In the genomic region with DNA sequence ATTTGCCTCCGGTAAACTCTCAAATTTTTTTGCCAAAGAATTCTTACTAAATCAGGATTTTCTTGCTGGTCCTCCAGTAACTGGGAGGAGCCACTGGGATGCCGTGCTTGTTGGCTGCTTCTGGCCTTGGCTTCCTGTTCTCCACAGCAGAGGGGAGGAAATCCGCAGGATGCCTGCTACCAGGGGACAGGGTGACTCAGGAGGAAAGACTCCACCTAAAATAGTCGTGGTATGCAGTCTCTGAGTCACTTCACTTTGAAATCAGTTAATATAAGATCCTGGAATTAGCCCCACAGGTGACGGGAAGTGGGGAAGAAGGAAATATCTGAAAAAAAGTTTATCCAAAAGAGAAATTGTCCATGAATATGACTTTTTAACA, we compare ENCODE assay signal across 9 cellular contexts. TPM values are rescaled to one million over a fixed set of nuclear protein-coding genes. Genes with fewer than 3 reads are reported as not detected.
DNase-seq lines count a peak whose midpoint lies in the region; ATAC-seq, FAIRE-seq and TF ChIP-seq lines count a peak whose summit lies in the region.
"Had no signal": no experiment of that assay in that cellular context is flagged by ENCODE, and none has a peak within 500 bp of the region (broad histone marks: within the 10 kb centered on the region; RNA-seq: fewer than 3 reads in every experiment).

No MANE protein-coding gene starts in this region.

- H3K27me3 ChIP-seq in H1 (replicated peaks in 1 of 4; ENCODE audit: control insufficient read depth in 3 of 4, extremely low read depth in 1 of 4, insufficient read depth in 3 of 4, low read length in 3 of 4) (no peaks in the 10 kb centered on the region), mesendoderm (ENCODE audit: insufficient read depth, low read length, poor library complexity) (no peaks in the 10 kb centered on the region), neural progenitor cell (no peaks in the 10 kb centered on the region)
- H3K27me3 ChIP-seq: neutrophil had no signal

- H3K18ac ChIP-seq in H1 (ENCODE audit: extremely low read depth, low read length) (no peak overlapping the region), mesendoderm (ENCODE audit: low read length) (peak overlapping the region; percentile 39)

- no peaks in the 10 kb centered on the region for H4K20me1 ChIP-seq in H1 (replicated peaks in 1 of 2; ENCODE audit: control insufficient read depth in 1 of 2, insufficient read depth in 2 of 2, low read length in 2 of 2)
- no peaks in the 10 kb centered on the region for H4K20me1 ChIP-seq in neural progenitor cell (ENCODE audit: low read depth)

- H4K5ac ChIP-seq in H1 (ENCODE audit: insufficient read length, low read depth, low read length) (no peak overlapping the region), mesendoderm (ENCODE audit: low read length) (no peak overlapping the region)

- H3K4me3 ChIP-seq in H1 (ENCODE audit: extremely low read depth in 1 of 4, insufficient read depth in 2 of 4, low read depth in 3 of 4, low read length in 4 of 4) (no peak overlapping the region), mesendoderm (ENCODE audit: low read length) (no peak overlapping the region), neural progenitor cell (no peak overlapping the region)

- H3K4ac ChIP-seq in H1 (replicated peaks; ENCODE audit: insufficient read length, low read depth, low read length) (no peak overlapping the region), mesendoderm (ENCODE audit: low read depth, low read length) (no peak overlapping the region)

- H2BK20ac ChIP-seq in H1 (ENCODE audit: low read length), result no peak overlapping the region

- H2AFZ ChIP-seq in H1 (ENCODE audit: low read length) (no peak overlapping the region), neural progenitor cell (replicated peaks) (no peak overlapping the region)

- H3K27ac ChIP-seq in H1 (ENCODE audit: low read depth, low read length), result no peak overlapping the region
- H3K27ac ChIP-seq in mesendoderm (ENCODE audit: low read depth, low read length), result no peak overlapping the region
- no peak overlapping the region for H3K27ac ChIP-seq in neural progenitor cell
- H3K27ac ChIP-seq: neutrophil had no signal

- H4K91ac ChIP-seq in H1 (replicated peaks; ENCODE audit: insufficient read length, low read length), result no peak overlapping the region

- peak; percentile 13 for FAIRE-seq in H1 (lab: Jason Lieb, UNC)

- H3K9me3 ChIP-seq in H1 (ENCODE audit: insufficient read depth in 2 of 2, low read depth in 1 of 2, low read length in 1 of 2) (no peaks in the 10 kb centered on the region), neural progenitor cell (ENCODE audit: low read depth) (no peaks in the 10 kb centered on the region)
- H3K9me3 ChIP-seq: neutrophil had no signal

- H3K4me3 Mint-ChIP-seq in neural progenitor cell, result no peak overlapping the region

- no peaks in the 10 kb centered on the region for H3K79me2 ChIP-seq in H1 (ENCODE audit: control insufficient read depth in 1 of 2, insufficient read depth in 2 of 2, low read length in 2 of 2)
- H3K79me2 ChIP-seq in mesendoderm (ENCODE audit: control insufficient read depth, insufficient read depth, low read length), result no peaks in the 10 kb centered on the region
- H3K79me2 ChIP-seq in neural progenitor cell (ENCODE audit: low read depth), result no peaks in the 10 kb centered on the region

- H2BK5ac ChIP-seq in H1 (ENCODE audit: low read depth, low read length), result no peak overlapping the region
- no peak overlapping the region for H2BK5ac ChIP-seq in mesendoderm (ENCODE audit: low read length)

- H2BK12ac ChIP-seq in H1 (ENCODE audit: low read depth, low read length), result no peak overlapping the region

- no peak for TF ChIP-seq CTCF in H1 (IDR thresholded peaks at IDR 0.05; ENCODE audit: control extremely low read depth in 1 of 3, insufficient read depth in 1 of 3, low read depth in 1 of 3, low read length in 3 of 3)
- no peak for TF ChIP-seq CTCF in neural progenitor cell (IDR thresholded peaks at IDR 0.05)

- no peaks in the 10 kb centered on the region for H3K36me3 Mint-ChIP-seq in neural progenitor cell

- no peaks in the 10 kb centered on the region for H3K36me3 ChIP-seq in H1 (ENCODE audit: control insufficient read depth in 2 of 4, insufficient read depth in 4 of 4, low read length in 3 of 4)
- no peaks in the 10 kb centered on the region for H3K36me3 ChIP-seq in mesendoderm (ENCODE audit: control insufficient read depth, insufficient read depth, low read length)
- no peaks in the 10 kb centered on the region for H3K36me3 ChIP-seq in neural progenitor cell
- H3K36me3 ChIP-seq: neutrophil had no signal

- no peak overlapping the region for H3K14ac ChIP-seq in H1 (ENCODE audit: insufficient read length)

- no peak for TF ChIP-seq RAD21 in H1 (IDR thresholded peaks at IDR 0.05 in 1 of 2, conservative IDR thresholded peaks at IDR 0.05 in 1 of 2; ENCODE audit: low read depth in 2 of 2, low read length in 2 of 2)

- H3K4me2 ChIP-seq in H1 (ENCODE audit: insufficient read depth in 1 of 2, low read depth in 2 of 2, low read length in 2 of 2) (no peak overlapping the region), mesendoderm (ENCODE audit: low read length) (no peak overlapping the region), neural progenitor cell (no peak overlapping the region)

- H3K23ac ChIP-seq in H1 (ENCODE audit: insufficient read length) (no peak overlapping the region), mesendoderm (ENCODE audit: low read length) (no peak overlapping the region)

- no peak for TF ChIP-seq POLR2A in H1 (IDR thresholded peaks at IDR 0.05; ENCODE audit: control extremely low read depth in 1 of 2, low read depth in 2 of 2, low read length in 2 of 2)

- no peak overlapping the region for H2BK15ac ChIP-seq in H1 (ENCODE audit: low read length)
- no peak overlapping the region for H2BK15ac ChIP-seq in mesendoderm (replicated peaks; ENCODE audit: low read depth)

- POLR2A ChIA-PET in H1 (lab: Charles Lee; ENCODE audit: partially characterized antibody), result no interaction called here

- TF ChIP-seq EP300 in H1 (IDR thresholded peaks at IDR 0.05; ENCODE audit: borderline replicate concordance in 1 of 2, low read depth in 2 of 2, low read length in 2 of 2), result no peak

- H2AK5ac ChIP-seq in H1 (ENCODE audit: low read depth, low read length) (no peak overlapping the region), mesendoderm (ENCODE audit: low read length) (no peak overlapping the region)

- no peaks in the 10 kb centered on the region for H3K79me1 ChIP-seq in H1 (ENCODE audit: low read depth, low read length)
- H3K79me1 ChIP-seq in mesendoderm (ENCODE audit: low read length), result no peaks in the 10 kb centered on the region

- peak; percentile 98 for DNase-seq in Daoy (ENCODE audit: low read depth)
- peak; percentile 3 for DNase-seq in NCI-H446 treated with DMSO at 0.1 percent for 48 hours (lab: John Stamatoyannopoulos, UW)
- DNase-seq in H1 (ENCODE audit: low read depth in 1 of 2, low spot score in 2 of 2), result peak in 1 of 2 experiments; percentile 58
- peak; percentile 98 for DNase-seq in mesendoderm
- DNase-seq in neural progenitor cell (ENCODE audit: low spot score), result no peak

- no peak overlapping the region for H3K27ac Mint-ChIP-seq in neural progenitor cell

- no peaks in the 10 kb centered on the region for H3F3A ChIP-seq in neural progenitor cell (ENCODE audit: low read depth)

- CTCF ChIA-PET in H1 (lab: Charles Lee; ENCODE audit: partially characterized antibody), result interaction anchor here (2.6 kb wide), 1 partner anchor 386 kb away, joined by 13 read pairs; no protein-coding TSS in a partner anchor

- H4K8ac ChIP-seq in H1 (ENCODE audit: extremely low read depth, insufficient read depth, low read length), result no peak overlapping the region
- H4K8ac ChIP-seq in mesendoderm (ENCODE audit: low read depth, low read length), result no peak overlapping the region

- WGBS in H1 (ENCODE audit: extremely low coverage in 1 of 2, insufficient coverage in 1 of 2, insufficient read length in 1 of 2, insufficient replicate concordance in 2 of 2, low coverage in 1 of 2, low lambda C conversion rate in 2 of 2, missing lambda C conversion rate in 1 of 2), 2 experiments, result 60% methylated on average over 5 of the region's 5 CpGs; no CpG with 5 or more reads in 1 of the 2 experiments
- WGBS in mesendoderm (ENCODE audit: extremely low coverage, insufficient coverage, low lambda C conversion rate), result no CpG with 5 or more reads among the region's 5 CpGs

- ATAC-seq in HG02852 (IDR thresholded peaks at IDR 0.05; ENCODE audit: unreplicated experiment) (no peak), GM19351 (IDR thresholded peaks at IDR 0.05; ENCODE audit: unreplicated experiment) (no peak), GM21515 (IDR thresholded peaks at IDR 0.05; ENCODE audit: unreplicated experiment) (no peak)

- no peaks in the 10 kb centered on the region for H3K9me3 Mint-ChIP-seq in neural progenitor cell

- peaks cover 7% of the 10 kb centered on the region for H3K4me1 Mint-ChIP-seq in neural progenitor cell

- peaks cover 0 to 3% (median 2%) of the 10 kb centered on the region in 4 experiments; a peak in 4 of 7 replicates for H3K4me1 ChIP-seq in H1 (replicated peaks in 1 of 4; ENCODE audit: control insufficient read depth in 3 of 4, insufficient read depth in 4 of 4, low read length in 3 of 4)
- H3K4me1 ChIP-seq in mesendoderm (ENCODE audit: control insufficient read depth, low read depth, low read length), result peaks cover 8% of the 10 kb centered on the region
- H3K4me1 ChIP-seq in neural progenitor cell, result peaks cover 4% of the 10 kb centered on the region

- H3K27me3 Mint-ChIP-seq in neural progenitor cell (ENCODE audit: insufficient read depth, low read depth), result no peaks in the 10 kb centered on the region

- no peak overlapping the region for H3K9ac ChIP-seq in H1 (replicated peaks in 1 of 4; ENCODE audit: extremely low read depth in 1 of 4, low read depth in 3 of 4, low read length in 3 of 4)
- H3K9ac ChIP-seq in mesendoderm (ENCODE audit: low read length), result no peak overlapping the region
- H3K9ac ChIP-seq in neural progenitor cell, result no peak overlapping the region

- no peaks in the 10 kb centered on the region for H3K23me2 ChIP-seq in H1 (ENCODE audit: low read depth, low read length)

- H3K56ac ChIP-seq in H1 (replicated peaks; ENCODE audit: insufficient read length, low read depth, low read length) (no peak overlapping the region), mesendoderm (ENCODE audit: low read length) (no peak overlapping the region)

- H2BK120ac ChIP-seq in H1 (replicated peaks; ENCODE audit: low read depth, low read length) (no peak overlapping the region), mesendoderm (ENCODE audit: low read depth, low read length) (no peak overlapping the region)

RNA-seq across cellular contexts. Expression of a gene that starts 6.5 kb away (rescaled TPM):
- 0.23 TPM in 1 of 2 replicates, not detected in the other for total RNA-seq in Daoy (2014; rRNA removed; shearing (Covaris generic))
- 2.9 and 3.3 TPM in 2 replicates for total RNA-seq in H1 (2021; fragmentation: NEBNext Ultra II Directional; extraction: Animal tissue kit (Norgen Biotek cat#: 25700))
- polyA plus RNA-seq in H1 (2011; rRNA removed), result 4.5 and 13.6 TPM in 2 replicates
- polyA plus RNA-seq in H1 (2011; cell fraction: cytosol; rRNA removed), result 5.3 TPM
- polyA plus RNA-seq in H1 (2011; cell fraction: nucleus; rRNA removed), result 2.4 TPM
- 7.0 to 14.7 TPM (median 8.8 TPM) in 4 replicates for polyA plus RNA-seq in H1 (2012, experiment 1 of 2)
- 2.8 TPM for polyA plus RNA-seq in H1 (2012, experiment 2 of 2)
- 13.5 TPM for polyA plus RNA-seq in H1 (2013, experiment 1 of 2)
- polyA plus RNA-seq in H1 (2013, experiment 2 of 2), result 15.9 TPM
- 5.3 and 17.2 TPM in 2 replicates for polyA minus RNA-seq in H1 (2011; rRNA and poly(A)+ RNA removed)
- not detected for polyA minus RNA-seq in H1 (2011; cell fraction: cytosol; rRNA and poly(A)+ RNA removed)
- 5.9 TPM for polyA minus RNA-seq in H1 (2011; cell fraction: nucleus; rRNA and poly(A)+ RNA removed)
- 1.3 TPM for polyA plus RNA-seq in mesendoderm (2013, experiment 1 of 2)
- polyA plus RNA-seq in mesendoderm (2013, experiment 2 of 2), result 1.3 TPM
- total RNA-seq in neural progenitor cell (ENCODE audit: low replicate concordance), result not detected in 2 replicates

RNA-seq across cellular contexts. Expression of a gene that starts 37.5 kb away (rescaled TPM):
- total RNA-seq in Daoy (2014; rRNA removed; shearing (Covaris generic)), result 206 and 209 TPM in 2 replicates
- 0.26 and 1.5 TPM in 2 replicates for total RNA-seq in H1 (2021; fragmentation: NEBNext Ultra II Directional; extraction: Animal tissue kit (Norgen Biotek cat#: 25700))
- polyA plus RNA-seq in H1 (2011; rRNA removed), result 0.85 and 1.3 TPM in 2 replicates
- polyA plus RNA-seq in H1 (2011; cell fraction: cytosol; rRNA removed), result 1.0 TPM
- polyA plus RNA-seq in H1 (2011; cell fraction: nucleus; rRNA removed), result 0.73 TPM
- polyA plus RNA-seq in H1 (2012, experiment 1 of 2), result 0.64 to 1.1 TPM (median 0.72 TPM) in 4 replicates
- polyA plus RNA-seq in H1 (2012, experiment 2 of 2), result 0.30 TPM
- polyA plus RNA-seq in H1 (2013, experiment 1 of 2), result 0.75 TPM
- 0.81 TPM for polyA plus RNA-seq in H1 (2013, experiment 2 of 2)
- 0.47 and 0.88 TPM in 2 replicates for polyA minus RNA-seq in H1 (2011; rRNA and poly(A)+ RNA removed)
- 5.7 TPM for polyA minus RNA-seq in H1 (2011; cell fraction: cytosol; rRNA and poly(A)+ RNA removed)
- polyA minus RNA-seq in H1 (2011; cell fraction: nucleus; rRNA and poly(A)+ RNA removed), result 4.7 TPM
- polyA plus RNA-seq in mesendoderm (2013, experiment 1 of 2), result 0.22 TPM
- polyA plus RNA-seq in mesendoderm (2013, experiment 2 of 2), result 0.25 TPM
- total RNA-seq in neural progenitor cell (ENCODE audit: low replicate concordance), result not detected in 2 replicates

Comparison
In these comparisons a context has a peak if more than half of its experiments do, and no peak if none do; other contexts are left out.
1. RNA of a gene that starts 37.5 kb away (total RNA-seq): 206 to 209 TPM in Daoy; 0.26 to 1.5 TPM in H1 and not detected in neural progenitor cell; every median in the first group is over 10 times any median in the second.